9 cellular contexts compared by ENCODE assay signal in genomic region chr2:202831241-202831997, GRCh38. TPM values are rescaled to one million over a fixed set of nuclear protein-coding genes. Genes with fewer than 3 reads are reported as not detected.
DNase-seq lines count a peak whose midpoint lies in the region; ATAC-seq and TF ChIP-seq lines count a peak whose summit lies in the region.
"Had no signal": no experiment of that assay in that cellular context is flagged by ENCODE, and none has a peak within 500 bp of the region (broad histone marks: within the 10 kb centered on the region; RNA-seq: fewer than 3 reads in every experiment).

No MANE protein-coding gene starts in this region.

- no peak for ATAC-seq in GM19035 (IDR thresholded peaks at IDR 0.05; ENCODE audit: unreplicated experiment)

- H3K4me3 ChIP-seq in astrocyte of the cerebellum (ENCODE audit: low read depth, low read length) = no peak overlapping the region
- H3K4me3 ChIP-seq: ovary had no signal

- no peak overlapping the region for H3K27ac ChIP-seq in 22Rv1
- H3K27ac ChIP-seq: ovary had no signal

- H3K27me3 Mint-ChIP-seq in immature natural killer cell (ENCODE audit: low read depth in 3 of 3) = peaks cover 0 to 1% (median 1%) of the 10 kb centered on the region in 3 donors

- H3K4me3 Mint-ChIP-seq in immature natural killer cell = peak overlapping the region in 3 of 5 donors; percentile 1 to 64 (median 51)

- peak; percentile 77 for TF ChIP-seq CTCF in 22Rv1 (IDR thresholded peaks at IDR 0.05)
- peak; percentile 78 for TF ChIP-seq CTCF in astrocyte of the cerebellum (IDR thresholded peaks at IDR 0.05; ENCODE audit: low read depth, low read length, missing control alignments)

- in situ Hi-C loops in astrocyte of the cerebellum (cut with HindIII; ENCODE audit: low sequenced_read_pairs) = no loop called here

- DNase-seq in GF-D8 (lab: John Stamatoyannopoulos, UW) = peak; percentile 19
- peak; percentile 91 to 92 for DNase-seq in Kasumi-1 (lab: John Stamatoyannopoulos, UW)
- peak; percentile 39 for DNase-seq in SHP77 treated with DMSO at 0.1 percent for 48 hours (lab: John Stamatoyannopoulos, UW)
- DNase-seq in astrocyte of the cerebellum (ENCODE audit: low read depth) = peak; percentile 38
- DNase-seq in immature natural killer cell = peak; percentile 53 to 66 (median 53)
- DNase-seq in stimulated activated CD4-positive, alpha-beta T cell treated with anti-CD3 and anti-CD28 coated beads, Interleukin-4, amount 100 ng/mL, for 48 hours (ENCODE audit: low read depth in 2 of 2) = peak; percentile 22 to 46

- peak overlapping the region in 1 of 6 donors; percentile 20 for H3K27ac Mint-ChIP-seq in immature natural killer cell

- peaks cover 9% of the 10 kb centered on the region in 2 donors for H3K4me1 Mint-ChIP-seq in immature natural killer cell

- H3K9me3 Mint-ChIP-seq in immature natural killer cell = no peaks in the 10 kb centered on the region

- H3K36me3 Mint-ChIP-seq in immature natural killer cell = peaks cover 0 to 5% (median 0%) of the 10 kb centered on the region in 3 donors

RNA-seq across cellular contexts. Expression of gene ICA1L, which starts 40.1 kb away (rescaled TPM):
- 1 to 10 TPM; 4.6 to 4.9 (median 4.7) TPM for polyA plus RNA-seq in immature natural killer cell

Comparison
In these comparisons a context has a peak if more than half of its experiments do, and no peak if none do; other contexts are left out.
1. DNase-seq: peak in every context shown above with its lines; median percentile 92 in Kasumi-1; 53 in immature natural killer cell; 39 in SHP77 treated with DMSO at 0.1 percent for 48 hours; 38 in astrocyte of the cerebellum; 34 in stimulated activated CD4-positive, alpha-beta T cell treated with anti-CD3 and anti-CD28 coated beads, Interleukin-4, amount 100 ng/mL, for 48 hours; 19 in GF-D8.